Comparison of ENCODE assay signal across 8 cellular contexts in the genomic region with DNA sequence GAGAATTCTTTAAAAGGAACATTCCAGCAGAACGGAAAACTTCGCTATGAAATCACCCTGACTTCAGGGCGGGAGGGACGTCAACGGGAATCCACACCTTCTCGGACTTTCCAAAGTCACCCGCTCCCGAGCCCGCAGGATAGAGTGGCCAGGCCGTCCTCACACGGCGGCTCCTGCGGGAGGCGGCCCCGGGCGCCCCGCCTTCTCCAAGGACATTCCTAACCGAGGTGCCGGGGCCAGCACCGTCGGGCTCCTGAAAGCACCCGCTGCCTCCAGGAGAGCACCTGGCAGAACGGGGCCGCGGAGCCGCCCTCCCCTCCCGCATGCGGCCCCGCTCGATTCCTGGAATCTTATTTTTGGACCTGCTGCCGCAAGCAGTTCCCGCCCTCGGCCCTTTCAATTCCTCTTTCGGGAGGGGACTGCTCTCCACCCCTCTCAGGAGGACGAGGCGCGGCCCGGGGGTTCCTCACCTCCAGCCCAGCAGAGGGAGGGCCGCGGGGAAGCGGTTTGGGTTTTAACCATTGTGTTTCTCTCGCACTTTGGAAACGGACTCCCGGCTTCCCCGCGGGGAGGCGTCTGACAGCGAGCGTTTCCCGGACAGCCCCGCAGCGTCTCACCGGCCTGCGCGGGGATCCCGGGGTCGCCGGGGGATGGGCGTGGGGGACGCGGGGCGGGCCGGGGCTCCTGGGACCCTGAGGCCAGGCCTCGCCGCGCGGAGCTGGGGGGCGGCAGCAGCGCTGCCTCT. TPM values are rescaled to one million over a fixed set of nuclear protein-coding genes. Genes with fewer than 3 reads are reported as not detected.
DNase-seq lines count a peak whose midpoint lies in the region; ATAC-seq and TF ChIP-seq lines count a peak whose summit lies in the region.

No MANE protein-coding gene starts in this region.

- peak; percentile 52 to 79 (median 68) for ATAC-seq in heart right ventricle
- no peak for ATAC-seq in HG02588 (IDR thresholded peaks at IDR 0.05; ENCODE audit: unreplicated experiment)
- no peak for ATAC-seq in HG03139 (IDR thresholded peaks at IDR 0.05; ENCODE audit: unreplicated experiment)

- H2AFZ ChIP-seq in parathyroid adenoma, result peak overlapping the region; percentile 58

- peak overlapping the region; percentile 71 for H3K4me2 ChIP-seq in parathyroid adenoma (ENCODE audit: low read length)

- DNase-seq in HPDE6-E6E7 (ENCODE audit: extremely low spot score), result peak; percentile 43
- peak; percentile 70 for DNase-seq in adipocyte (ENCODE audit: low read depth)
- DNase-seq in heart right ventricle, result peak in 1 of 2 donors; percentile 80
- no peak for DNase-seq in NCI-H446 treated with DMSO at 0.1 percent for 48 hours (lab: John Stamatoyannopoulos, UW)

- intact Hi-C loops in heart right ventricle (cut with DNase I), result loop anchor here in 7 of 10 donors (2.0 to 5.0 kb wide), 4 partner anchors 41 to 84 kb away; no protein-coding TSS in a partner anchor

- H3K9me3 ChIP-seq in adipocyte (ENCODE audit: control insufficient read depth, low read length) (no peaks in the 10 kb centered on the region), heart right ventricle (no peaks in the 10 kb centered on the region), parathyroid adenoma (ENCODE audit: control insufficient read depth, low read length) (no peaks in the 10 kb centered on the region)

- H3K79me2 ChIP-seq in parathyroid adenoma, result peaks cover 17% of the 10 kb centered on the region

- peak in 2 of 9 donors; percentile 14 to 30 for TF ChIP-seq CTCF in heart right ventricle (IDR thresholded peaks at IDR 0.05)
- TF ChIP-seq CTCF in parathyroid adenoma (IDR thresholded peaks at IDR 0.05), result no peak

- H3K4me3 ChIP-seq in GM08714 (ENCODE audit: low read length) (peak overlapping the region; percentile 36; the same call in 1 of the 2 replicates), adipocyte (ENCODE audit: low read length) (peak overlapping the region; percentile 82), heart right ventricle (peak overlapping the region; percentile 70 to 95 (median 86)), parathyroid adenoma (ENCODE audit: low read depth, low read length) (peak overlapping the region; percentile 67)

- no peaks in the 10 kb centered on the region for H3K27me3 ChIP-seq in adipocyte (replicated peaks; ENCODE audit: control insufficient read depth, insufficient read depth, low read length)
- H3K27me3 ChIP-seq in heart right ventricle, result peaks cover 0 to 34% (median 0%) of the 10 kb centered on the region in 7 donors
- H3K27me3 ChIP-seq in parathyroid adenoma (ENCODE audit: control insufficient read depth, insufficient read depth, low read length), result no peaks in the 10 kb centered on the region

- H3K4me1 ChIP-seq in adipocyte (ENCODE audit: control insufficient read depth, insufficient read depth, low read length) (no peaks in the 10 kb centered on the region), heart right ventricle (peaks cover 16 to 64% (median 48%) of the 10 kb centered on the region in 9 donors), parathyroid adenoma (no peaks in the 10 kb centered on the region)

- 4 to 6% methylated on average over 68 to 69 of the region's 69 CpGs for WGBS in heart right ventricle, 2 donors

- H3K27ac ChIP-seq in heart right ventricle (peak overlapping the region; percentile 92 to 99 (median 97)), parathyroid adenoma (peak overlapping the region; percentile 86)

- H3K36me3 ChIP-seq in adipocyte (ENCODE audit: control insufficient read depth, insufficient read depth, low read length, severe bottlenecking), result peaks cover 7% of the 10 kb centered on the region
- peaks cover 0 to 26% (median 0%) of the 10 kb centered on the region in 9 donors for H3K36me3 ChIP-seq in heart right ventricle
- H3K36me3 ChIP-seq in parathyroid adenoma (ENCODE audit: control insufficient read depth, insufficient read depth, low read length), result no peaks in the 10 kb centered on the region

- H3K9ac ChIP-seq in adipocyte (ENCODE audit: low read length) (peak overlapping the region; percentile 88), parathyroid adenoma (peak overlapping the region; percentile 53)

RNA-seq across cellular contexts. Expression of a gene that starts 0.9 kb away (rescaled TPM):
- total RNA-seq in heart right ventricle, result 100 to 1,000 TPM; 146 to 223 (median 174) TPM
- 100 to 1,000 TPM; 113 to 280 TPM for polyA plus RNA-seq in heart right ventricle

Comparison
In these comparisons a context has a peak if more than half of its experiments do, and no peak if none do; other contexts are left out.
1. ATAC-seq: peak in heart right ventricle (8 of 8); none in HG02588 (single experiment) and HG03139 (single experiment).
2. Peak in every context shown above with its lines, with median percentiles within 50 percentile points of each other: H3K4me3 ChIP-seq.